11 cellular contexts compared by ENCODE assay signal in genomic region chr1:5876251-5876650, GRCh38.
"Had no signal": no experiment of that assay in that cellular context is flagged by ENCODE, and none has a peak within 500 bp of the region (broad histone marks: within the 10 kb centered on the region; RNA-seq: fewer than 3 reads in every experiment).

No MANE protein-coding gene starts in this region.

- H3K36me3 ChIP-seq: HAP-1 had no signal

- H3K9ac ChIP-seq: GM23248 had no signal

- H3K4me1 ChIP-seq: HAP-1 had no signal

- FAIRE-seq: H1, H54 had no signal

- ATAC-seq: GM23338, HCT116 had no signal

- H3K4me2 ChIP-seq: GM23338 had no signal

- H3K27ac ChIP-seq: GM23248 had no signal

- H3K4me3 ChIP-seq: GM23248, GM23338, HAP-1 had no signal

- DNase-seq: GM23248, GOT3, H7, H9, HCEC 1CT, HFFc6 had no signal

- H3K9me3 ChIP-seq: HAP-1 had no signal

- H2AFZ ChIP-seq: GM23248, GM23338 had no signal
